In genomic region chr6:157542405-157542943, GRCh38 we compare ENCODE assay signal across 23 cellular contexts.
A peak's percentile ranks its signal among the peaks of the same experiment; 100 is the strongest.
DNase-seq lines count a peak whose midpoint lies in the region; ATAC-seq, FAIRE-seq and TF ChIP-seq lines count a peak whose summit lies in the region.
"Had no signal": no experiment of that assay in that cellular context is flagged by ENCODE, and none has a peak within 500 bp of the region (broad histone marks: within the 10 kb centered on the region; RNA-seq: fewer than 3 reads in every experiment).

No MANE protein-coding gene starts in this region.

- H3K9me3 Mint-ChIP-seq in IgD-negative memory B cell: peaks cover 0 to 3% (median 0%) of the 10 kb centered on the region in 3 donors

- H4K12ac ChIP-seq in trophoblast cell (ENCODE audit: low read depth, low read length): no peak overlapping the region

- in situ Hi-C loops in HepG2 (cut with HindIII; ENCODE audit: extremely low pct_ligation_motif_present, low pct_unique_long_range_greater_than_20kb): no loop called here

- H3K79me2 ChIP-seq in HepG2 (ENCODE audit: insufficient read depth, low read length) (peaks cover 7% of the 10 kb centered on the region), trophoblast cell (ENCODE audit: control insufficient read depth, insufficient read depth, low read length, poor library complexity) (no peaks in the 10 kb centered on the region)

- H3K4ac ChIP-seq in neuronal stem cell (ENCODE audit: low read length) (no peak overlapping the region), trophoblast cell (ENCODE audit: low read depth, low read length) (no peak overlapping the region)

- H3K4me2 ChIP-seq in HepG2 (ENCODE audit: low read depth, low read length) (no peak overlapping the region), neuronal stem cell (ENCODE audit: insufficient read depth, low read length, poor library complexity, severe bottlenecking) (no peak overlapping the region), trophoblast cell (ENCODE audit: low read length) (no peak overlapping the region)

- H2AK5ac ChIP-seq in neuronal stem cell (ENCODE audit: low read depth, low read length): no peak overlapping the region
- H2AK5ac ChIP-seq in trophoblast cell (ENCODE audit: low read length): no peak overlapping the region

- H3K27me3 ChIP-seq in HepG2 (ENCODE audit: control insufficient read depth in 1 of 2, insufficient read depth in 2 of 2, low read length in 2 of 2): no peaks in the 10 kb centered on the region
- no peaks in the 10 kb centered on the region for H3K27me3 ChIP-seq in neuronal stem cell (ENCODE audit: control insufficient read depth in 3 of 3, insufficient read depth in 3 of 3, low read depth in 1 of 3, low read length in 3 of 3)
- H3K27me3 ChIP-seq in upper lobe of right lung: no peaks in the 10 kb centered on the region
- no peaks in the 10 kb centered on the region for H3K27me3 ChIP-seq in trophoblast cell (ENCODE audit: insufficient read depth, low read length)
- no peaks in the 10 kb centered on the region for H3K27me3 ChIP-seq in ascending aorta

- H3K23ac ChIP-seq in neuronal stem cell (ENCODE audit: low read depth, low read length, poor library complexity) (no peak overlapping the region), trophoblast cell (ENCODE audit: low read length) (no peak overlapping the region)

- no peak overlapping the region for H4K8ac ChIP-seq in neuronal stem cell (ENCODE audit: low read depth, low read length)
- H4K8ac ChIP-seq in trophoblast cell (ENCODE audit: low read depth, low read length): no peak overlapping the region

- no peak overlapping the region for H2BK15ac ChIP-seq in neuronal stem cell (ENCODE audit: low read length)

- H4K91ac ChIP-seq in neuronal stem cell (ENCODE audit: low read depth, low read length, poor library complexity): no peak overlapping the region
- H4K91ac ChIP-seq in trophoblast cell (ENCODE audit: low read depth, low read length): no peak overlapping the region

- no peak overlapping the region for H3K27ac ChIP-seq in HepG2 (ENCODE audit: extremely low read length, insufficient read depth, low read length)
- H3K27ac ChIP-seq in neuronal stem cell (replicated peaks; ENCODE audit: low read length): no peak overlapping the region
- no peak overlapping the region for H3K27ac ChIP-seq in upper lobe of right lung
- no peak overlapping the region for H3K27ac ChIP-seq in trophoblast cell (ENCODE audit: low read depth, low read length)
- H3K27ac ChIP-seq in ascending aorta: no peak overlapping the region
- H3K27ac ChIP-seq: RWPE1 had no signal

- H3K36me3 ChIP-seq in HepG2 (replicated peaks in 1 of 2; ENCODE audit: control insufficient read depth in 1 of 2, insufficient read depth in 2 of 2, low read length in 2 of 2): peaks cover 3 to 13% of the 10 kb centered on the region in 2 experiments; a peak in 4 of 5 replicates
- peaks cover 2 to 3% of the 10 kb centered on the region in 2 donors for H3K36me3 ChIP-seq in neuronal stem cell (replicated peaks in 1 of 2; ENCODE audit: control insufficient read depth in 2 of 2, insufficient read depth in 2 of 2, low read length in 2 of 2)
- H3K36me3 ChIP-seq in upper lobe of right lung: no peaks in the 10 kb centered on the region
- H3K36me3 ChIP-seq in mucosa of descending colon (ENCODE audit: low read depth): no peaks in the 10 kb centered on the region
- H3K36me3 ChIP-seq in trophoblast cell (ENCODE audit: control insufficient read depth in 1 of 2, insufficient read depth in 2 of 2, low read length in 2 of 2): peaks cover 0 to 2% of the 10 kb centered on the region in 2 experiments
- H3K36me3 ChIP-seq in ascending aorta: peaks cover 11 to 12% of the 10 kb centered on the region in 2 donors

- no peak for FAIRE-seq in HepG2 (lab: Jason Lieb, UNC)
- FAIRE-seq: GM12891, HTR-8/SVneo had no signal

- peaks cover 33 to 48% (median 41%) of the 10 kb centered on the region in 3 donors for H3K4me1 Mint-ChIP-seq in IgD-negative memory B cell

- DNase-seq in HepG2 (ENCODE audit: low spot score) (no peak), neuronal stem cell (ENCODE audit: low spot score) (no peak), upper lobe of right lung (no peak), mucosa of descending colon (no peak), trophoblast cell (no peak), ascending aorta (ENCODE audit: low spot score in 2 of 2) (no peak)
- DNase-seq: CD4-positive, alpha-beta memory T cell; DMS153; Karpas-422; MV-4-11; NCI-H1105 treated with DMSO at 0.1 percent for 48 hours; NCI-H1694; NCI-H2081; NCI-H2171; NCI-H345; NCI-H524; NCI-H774; NK-92 treated with Interleukin-12 subunit alpha and Interleukin-12 subunit beta, amount 100 ng/mL, for 24 hours; SHP77 treated with DMSO at 0.1 percent for 48 hours had no signal

- H3K9me3 ChIP-seq in HepG2 (ENCODE audit: low read length) (no peaks in the 10 kb centered on the region), neuronal stem cell (replicated peaks in 1 of 2; ENCODE audit: control insufficient read depth in 2 of 2, insufficient read depth in 1 of 2, low read depth in 1 of 2, low read length in 2 of 2) (peaks cover 3 to 4% of the 10 kb centered on the region in 2 donors), upper lobe of right lung (no peaks in the 10 kb centered on the region), mucosa of descending colon (no peaks in the 10 kb centered on the region), trophoblast cell (ENCODE audit: insufficient read depth, low read depth, low read length) (peaks cover 2% of the 10 kb centered on the region), ascending aorta (no peaks in the 10 kb centered on the region)

- H3K9ac ChIP-seq in HepG2 (ENCODE audit: insufficient read depth, low read depth, low read length) (no peak overlapping the region), neuronal stem cell (ENCODE audit: low read depth, low read length, poor library complexity) (no peak overlapping the region), trophoblast cell (ENCODE audit: low read length) (no peak overlapping the region)

- no peak overlapping the region for H3K14ac ChIP-seq in neuronal stem cell (ENCODE audit: low read length)
- no peak overlapping the region for H3K14ac ChIP-seq in trophoblast cell (ENCODE audit: low read length)

- H2BK12ac ChIP-seq in neuronal stem cell (ENCODE audit: low read length): no peak overlapping the region
- H2BK12ac ChIP-seq in trophoblast cell (ENCODE audit: low read length): no peak overlapping the region

- peak overlapping the region in 2 of 3 donors; percentile 45 to 73 for H3K27ac Mint-ChIP-seq in IgD-negative memory B cell
- H3K27ac Mint-ChIP-seq: CD4-positive, alpha-beta memory T cell had no signal

- no peak for TF ChIP-seq CTCF in HepG2 (CRISPR knock-in tag; IDR thresholded peaks at IDR 0.05)
- no peak for TF ChIP-seq CTCF in upper lobe of right lung (IDR thresholded peaks at IDR 0.05)
- no peak for TF ChIP-seq CTCF in mucosa of descending colon (IDR thresholded peaks at IDR 0.05)
- TF ChIP-seq CTCF in ascending aorta (IDR thresholded peaks at IDR 0.05): no peak

- peaks cover 9% of the 10 kb centered on the region for H3K36me3 Mint-ChIP-seq in IgD-negative memory B cell

- no peak for ATAC-seq in HepG2
- peak; percentile 13 for ATAC-seq in upper lobe of right lung
- ATAC-seq in mucosa of descending colon: no peak

- no peaks in the 10 kb centered on the region for H3K79me1 ChIP-seq in neuronal stem cell (ENCODE audit: low read depth, low read length)
- H3K79me1 ChIP-seq in trophoblast cell (ENCODE audit: low read length): no peaks in the 10 kb centered on the region

- 91% methylated on average over 19 of the region's 19 CpGs for WGBS in HepG2 (ENCODE audit: low lambda C conversion rate)
- WGBS in neuronal stem cell (ENCODE audit: extremely low coverage in 2 of 2, insufficient read length in 2 of 2, insufficient replicate concordance in 1 of 2), 2 donors: no CpG with 5 or more reads among the region's 19 CpGs
- WGBS in trophoblast cell (ENCODE audit: extremely low coverage, insufficient coverage, insufficient read length): no CpG with 5 or more reads among the region's 19 CpGs

- no peaks in the 10 kb centered on the region for H4K20me1 ChIP-seq in HepG2 (ENCODE audit: insufficient read depth, low read length)

- no TSS peak for BruUV-seq in HepG2 (replicated peaks; lab: Mats Ljungman, UMichigan)

- H2AFZ ChIP-seq in HepG2 (ENCODE audit: low read length): no peak overlapping the region
- H2AFZ ChIP-seq in neuronal stem cell (ENCODE audit: low read length): no peak overlapping the region
- H2AFZ ChIP-seq in trophoblast cell (ENCODE audit: insufficient read depth, low read length, poor library complexity): no peak overlapping the region

- H2BK120ac ChIP-seq in neuronal stem cell (ENCODE audit: low read depth, low read length) (no peak overlapping the region), trophoblast cell (ENCODE audit: insufficient read depth, low read length, poor library complexity) (no peak overlapping the region)

- TF ChIP-seq EP300 in HepG2 (IDR thresholded peaks at IDR 0.05; ENCODE audit: low read depth in 2 of 2, low read length in 2 of 2) (no peak), HepG2 (CRISPR knock-in tag; IDR thresholded peaks at IDR 0.05; ENCODE audit: borderline replicate concordance) (no peak)

- H3K4me1 ChIP-seq in HepG2 (ENCODE audit: insufficient read depth, low read length) (peaks cover 49% of the 10 kb centered on the region), neuronal stem cell (ENCODE audit: control insufficient read depth in 2 of 2, insufficient read depth in 1 of 2, low read depth in 1 of 2, low read length in 2 of 2) (no peaks in the 10 kb centered on the region), upper lobe of right lung (peaks cover 7% of the 10 kb centered on the region), mucosa of descending colon (ENCODE audit: low read depth) (peaks cover 10% of the 10 kb centered on the region), trophoblast cell (ENCODE audit: control insufficient read depth in 1 of 2, insufficient read depth in 2 of 2, low read length in 2 of 2) (peaks cover 8 to 13% of the 10 kb centered on the region in 2 experiments), ascending aorta (no peaks in the 10 kb centered on the region)

- H3K4me3 Mint-ChIP-seq in IgD-negative memory B cell: peak overlapping the region in 1 of 4 donors; percentile 60
- H3K4me3 Mint-ChIP-seq: CD4-positive, alpha-beta memory T cell had no signal

- intact Hi-C loops in HepG2 (cut with micrococcal nuclease; ENCODE audit: unreplicated experiment) (no loop called here), upper lobe of right lung (cut with DNase I) (no loop called here), mucosa of descending colon (cut with DNase I, micrococcal nuclease) (no loop called here), ascending aorta (cut with DNase I) (no loop called here)

- POLR2A ChIA-PET in HepG2 (lab: Yijun Ruan, JAX): interaction anchor here (1.7 to 7.2 kb wide), 5 partner anchors 7 to 218 kb away, joined by 4 to 112 read pairs (median 11); partner anchors contain the start of gene TMEM242

- H2BK5ac ChIP-seq in neuronal stem cell (ENCODE audit: low read length) (no peak overlapping the region), trophoblast cell (ENCODE audit: low read depth, low read length, poor library complexity) (no peak overlapping the region)

- no peaks in the 10 kb centered on the region for H3K27me3 Mint-ChIP-seq in IgD-negative memory B cell
- H3K27me3 Mint-ChIP-seq: CD4-positive, alpha-beta memory T cell had no signal

- CTCF ChIA-PET in HepG2 (lab: Yijun Ruan, JAX; ENCODE audit: low intra/inter-chr PET ratio, low total read pairs): no interaction called here

- H3K4me3 ChIP-seq in HepG2 (replicated peaks in 1 of 3; ENCODE audit: insufficient read depth in 1 of 3, low read depth in 2 of 3, low read length in 3 of 3) (no peak overlapping the region), neuronal stem cell (ENCODE audit: low read length in 2 of 2) (no peak overlapping the region), upper lobe of right lung (no peak overlapping the region), mucosa of descending colon (no peak overlapping the region), trophoblast cell (ENCODE audit: low read depth, low read length) (no peak overlapping the region), ascending aorta (no peak overlapping the region)

- no peak for TF ChIP-seq POLR2A in HepG2 (IDR thresholded peaks at IDR 0.05; ENCODE audit: insufficient read depth in 1 of 2, low read depth in 2 of 2, low read length in 2 of 2)

- H3K18ac ChIP-seq in neuronal stem cell (ENCODE audit: low read length): peak overlapping the region; percentile 85
- H3K18ac ChIP-seq in trophoblast cell (ENCODE audit: low read length): no peak overlapping the region

- TF ChIP-seq RAD21 in HepG2 (CRISPR knock-in tag; IDR thresholded peaks at IDR 0.05): no peak
